Comparison of ENCODE assay signal across 7 cellular contexts in genomic region chr11:117230981-117231636, GRCh38. TPM values are rescaled to one million over a fixed set of nuclear protein-coding genes. Genes with fewer than 3 reads are reported as not detected.
DNase-seq lines count a peak whose midpoint lies in the region; ATAC-seq lines count a peak whose summit lies in the region.

No MANE protein-coding gene starts in this region.

- no peaks in the 10 kb centered on the region for H3K27me3 Mint-ChIP-seq in activated T-helper 1 cell treated with anti-CD3 and anti-CD28 coated beads, Interleukin-12 subunit alpha, Interleukin-12 subunit beta, Interleukin-2, Interleukin-4 antibody, amounts not matched to agents 30 ng/mL and 10 ng/mL and 1 ng/mL, durations not matched to agents 14 hours and 24 hours and 36 hours (ENCODE audit: insufficient read depth)
- peaks cover 16 to 25% (median 17%) of the 10 kb centered on the region in 3 donors for H3K27me3 Mint-ChIP-seq in immature natural killer cell (ENCODE audit: low read depth in 3 of 3)
- no peaks in the 10 kb centered on the region for H3K27me3 Mint-ChIP-seq in stimulated activated naive CD8-positive, alpha-beta T cell treated with anti-CD3 and anti-CD28 coated beads, Interleukin-15, Interleukin-2, amounts not matched to agents 100 ng/mL and 50 ng/mL, for 24 hours

- H3K27ac Mint-ChIP-seq in activated T-helper 1 cell treated with anti-CD3 and anti-CD28 coated beads, Interleukin-12 subunit alpha, Interleukin-12 subunit beta, Interleukin-2, Interleukin-4 antibody, amounts not matched to agents 30 ng/mL and 10 ng/mL and 1 ng/mL, durations not matched to agents 14 hours and 24 hours and 36 hours, result peak overlapping the region; percentile 99
- peak overlapping the region; percentile 90 to 100 (median 96) for H3K27ac Mint-ChIP-seq in immature natural killer cell
- H3K27ac Mint-ChIP-seq in stimulated activated naive CD8-positive, alpha-beta T cell treated with anti-CD3 and anti-CD28 coated beads, Interleukin-15, Interleukin-2, amounts not matched to agents 100 ng/mL and 50 ng/mL, for 24 hours, result peak overlapping the region; percentile 97

- H3K4me1 Mint-ChIP-seq in activated T-helper 1 cell treated with anti-CD3 and anti-CD28 coated beads, Interleukin-12 subunit alpha, Interleukin-12 subunit beta, Interleukin-2, Interleukin-4 antibody, amounts not matched to agents 30 ng/mL and 10 ng/mL and 1 ng/mL, durations not matched to agents 14 hours and 24 hours and 36 hours (ENCODE audit: low read depth), result peaks cover 51% of the 10 kb centered on the region
- peaks cover 59 to 65% of the 10 kb centered on the region in 2 donors for H3K4me1 Mint-ChIP-seq in immature natural killer cell
- peaks cover 56% of the 10 kb centered on the region for H3K4me1 Mint-ChIP-seq in stimulated activated naive CD8-positive, alpha-beta T cell treated with anti-CD3 and anti-CD28 coated beads, Interleukin-15, Interleukin-2, amounts not matched to agents 100 ng/mL and 50 ng/mL, for 24 hours (ENCODE audit: low read depth)

- DNase-seq in HT-29 (ENCODE audit: low spot score) (peak; percentile 14), immature natural killer cell (no peak), A172 (ENCODE audit: low spot score) (no peak), 8988T (no peak)
- DNase-seq in activated T-helper 1 cell treated with anti-CD3 and anti-CD28 coated beads, Interleukin-12 subunit alpha, Interleukin-12 subunit beta, Interleukin-2, Interleukin-4 antibody, amounts not matched to agents 30 ng/mL and 10 ng/mL and 1 ng/mL, durations not matched to agents 14 hours and 24 hours and 36 hours (ENCODE audit: low spot score), result no peak

- peaks cover 30% of the 10 kb centered on the region for H3K36me3 Mint-ChIP-seq in activated T-helper 1 cell treated with anti-CD3 and anti-CD28 coated beads, Interleukin-12 subunit alpha, Interleukin-12 subunit beta, Interleukin-2, Interleukin-4 antibody, amounts not matched to agents 30 ng/mL and 10 ng/mL and 1 ng/mL, durations not matched to agents 14 hours and 24 hours and 36 hours (ENCODE audit: low read depth)
- peaks cover 15 to 24% (median 16%) of the 10 kb centered on the region in 3 donors for H3K36me3 Mint-ChIP-seq in immature natural killer cell
- peaks cover 42% of the 10 kb centered on the region for H3K36me3 Mint-ChIP-seq in stimulated activated naive CD8-positive, alpha-beta T cell treated with anti-CD3 and anti-CD28 coated beads, Interleukin-15, Interleukin-2, amounts not matched to agents 100 ng/mL and 50 ng/mL, for 24 hours (ENCODE audit: low read depth)

- no peak for ATAC-seq in GM21515 (IDR thresholded peaks at IDR 0.05; ENCODE audit: unreplicated experiment)

- H3K9me3 Mint-ChIP-seq in activated T-helper 1 cell treated with anti-CD3 and anti-CD28 coated beads, Interleukin-12 subunit alpha, Interleukin-12 subunit beta, Interleukin-2, Interleukin-4 antibody, amounts not matched to agents 30 ng/mL and 10 ng/mL and 1 ng/mL, durations not matched to agents 14 hours and 24 hours and 36 hours, result no peaks in the 10 kb centered on the region
- H3K9me3 Mint-ChIP-seq in immature natural killer cell, result no peaks in the 10 kb centered on the region
- H3K9me3 Mint-ChIP-seq in stimulated activated naive CD8-positive, alpha-beta T cell treated with anti-CD3 and anti-CD28 coated beads, Interleukin-15, Interleukin-2, amounts not matched to agents 100 ng/mL and 50 ng/mL, for 24 hours, result no peaks in the 10 kb centered on the region

- intact Hi-C loops in activated T-helper 1 cell treated with anti-CD3 and anti-CD28 coated beads, Interleukin-12 subunit alpha, Interleukin-12 subunit beta, Interleukin-2, Interleukin-4 antibody, amounts not matched to agents 30 ng/mL and 10 ng/mL and 1 ng/mL, durations not matched to agents 14 hours and 24 hours and 36 hours (cut with micrococcal nuclease), result loop anchor here (1.0 to 5.0 kb wide), 12 partner anchors 53 to 1696 kb away; partner anchors contain the start of genes BCL9L, IL10RA, PAFAH1B2 and SIDT2

- peak overlapping the region; percentile 99 for H3K4me3 Mint-ChIP-seq in activated T-helper 1 cell treated with anti-CD3 and anti-CD28 coated beads, Interleukin-12 subunit alpha, Interleukin-12 subunit beta, Interleukin-2, Interleukin-4 antibody, amounts not matched to agents 30 ng/mL and 10 ng/mL and 1 ng/mL, durations not matched to agents 14 hours and 24 hours and 36 hours
- H3K4me3 Mint-ChIP-seq in immature natural killer cell, result peak overlapping the region; percentile 91 to 99 (median 95)
- peak overlapping the region; percentile 96 for H3K4me3 Mint-ChIP-seq in stimulated activated naive CD8-positive, alpha-beta T cell treated with anti-CD3 and anti-CD28 coated beads, Interleukin-15, Interleukin-2, amounts not matched to agents 100 ng/mL and 50 ng/mL, for 24 hours

RNA-seq across cellular contexts. Expression of gene PCSK7, which starts 0.8 kb away (rescaled TPM):
- total RNA-seq in HT-29 (2014; rRNA removed; shearing (Covaris generic)), result 81.7 and 85.4 TPM in 2 replicates
- total RNA-seq in activated T-helper 1 cell treated with anti-CD3 and anti-CD28 coated beads, Interleukin-12 subunit alpha, Interleukin-12 subunit beta, Interleukin-2, Interleukin-4 antibody, amounts not matched to agents 30 ng/mL and 10 ng/mL and 1 ng/mL, durations not matched to agents 14 hours and 24 hours and 36 hours, result 151 and 154 TPM in 2 replicates
- polyA plus RNA-seq in immature natural killer cell, result 10 to 100 TPM; 32.8 to 96.3 (median 38.8) TPM
- total RNA-seq in A172 (2014; rRNA removed; shearing (Covaris generic)), result 21.3 and 24.1 TPM in 2 replicates

RNA-seq across cellular contexts. Expression of gene RNF214, which starts 1.4 kb away (rescaled TPM):
- total RNA-seq in HT-29 (2014; rRNA removed; shearing (Covaris generic)), result 10.8 and 11.5 TPM in 2 replicates
- 18.5 and 26.3 TPM in 2 replicates for total RNA-seq in activated T-helper 1 cell treated with anti-CD3 and anti-CD28 coated beads, Interleukin-12 subunit alpha, Interleukin-12 subunit beta, Interleukin-2, Interleukin-4 antibody, amounts not matched to agents 30 ng/mL and 10 ng/mL and 1 ng/mL, durations not matched to agents 14 hours and 24 hours and 36 hours
- polyA plus RNA-seq in immature natural killer cell, result 1 to 10 TPM; 5.3 to 9.8 (median 8.9) TPM
- 5.1 and 10.4 TPM in 2 replicates for total RNA-seq in A172 (2014; rRNA removed; shearing (Covaris generic))

RNA-seq across cellular contexts. Expression of gene TAGLN, which starts 31.9 kb away (rescaled TPM):
- 11.3 and 14.7 TPM in 2 replicates for total RNA-seq in HT-29 (2014; rRNA removed; shearing (Covaris generic))
- 2.9 and 4.6 TPM in 2 replicates for total RNA-seq in activated T-helper 1 cell treated with anti-CD3 and anti-CD28 coated beads, Interleukin-12 subunit alpha, Interleukin-12 subunit beta, Interleukin-2, Interleukin-4 antibody, amounts not matched to agents 30 ng/mL and 10 ng/mL and 1 ng/mL, durations not matched to agents 14 hours and 24 hours and 36 hours
- polyA plus RNA-seq in immature natural killer cell, result under 1 TPM; 0.08 to 0.40 (median 0.09) TPM
- total RNA-seq in A172 (2014; rRNA removed; shearing (Covaris generic)), result 48.3 and 102 TPM in 2 replicates

RNA-seq across cellular contexts. Expression of gene SIDT2, which starts 52.6 kb away (rescaled TPM):
- total RNA-seq in HT-29 (2014; rRNA removed; shearing (Covaris generic)), result 29.5 and 44.1 TPM in 2 replicates
- total RNA-seq in activated T-helper 1 cell treated with anti-CD3 and anti-CD28 coated beads, Interleukin-12 subunit alpha, Interleukin-12 subunit beta, Interleukin-2, Interleukin-4 antibody, amounts not matched to agents 30 ng/mL and 10 ng/mL and 1 ng/mL, durations not matched to agents 14 hours and 24 hours and 36 hours, result 24.3 and 32.2 TPM in 2 replicates
- 1 to 10 TPM; 1.6 to 4.7 (median 1.7) TPM for polyA plus RNA-seq in immature natural killer cell
- 3.1 and 3.6 TPM in 2 replicates for total RNA-seq in A172 (2014; rRNA removed; shearing (Covaris generic))
